34 cellular contexts compared by ENCODE assay signal in the genomic region with DNA sequence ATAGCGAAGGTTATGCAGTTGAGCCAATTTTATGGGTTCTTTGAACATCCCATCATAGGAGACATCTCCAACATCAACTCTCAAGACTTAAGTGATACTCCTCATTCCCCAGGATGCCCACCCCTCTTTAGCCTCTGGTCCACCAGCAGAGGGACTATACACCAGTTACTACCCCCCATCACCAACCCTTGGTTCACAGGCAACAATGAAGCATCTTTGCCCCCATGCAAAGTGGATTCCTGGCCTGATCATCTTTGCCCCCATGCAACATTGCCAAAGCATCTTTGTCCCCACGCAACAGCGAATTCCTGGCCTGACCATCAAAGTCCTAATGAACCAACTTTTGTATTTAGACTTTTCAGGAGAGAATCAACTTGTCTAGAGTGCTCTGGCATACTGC. TPM values are rescaled to one million over a fixed set of nuclear protein-coding genes. Genes with fewer than 3 reads are reported as not detected.
DNase-seq lines count a peak whose midpoint lies in the region; ATAC-seq and TF ChIP-seq lines count a peak whose summit lies in the region.
"Had no signal": no experiment of that assay in that cellular context is flagged by ENCODE, and none has a peak within 500 bp of the region (broad histone marks: within the 10 kb centered on the region; RNA-seq: fewer than 3 reads in every experiment).

No MANE protein-coding gene starts in this region.

- H3K4me1 Mint-ChIP-seq in activated CD8-positive, alpha-beta memory T cell treated with anti-CD3 and anti-CD28 coated beads, Interleukin-2, amount 10 ng/mL, durations not matched to agents 7 days and 5 days: peaks cover 76% of the 10 kb centered on the region
- peaks cover 86% of the 10 kb centered on the region for H3K4me1 Mint-ChIP-seq in activated T-helper 1 cell treated with anti-CD3 and anti-CD28 coated beads, Interleukin-12 subunit alpha, Interleukin-12 subunit beta, Interleukin-2, Interleukin-4 antibody, amounts not matched to agents 30 ng/mL and 10 ng/mL and 1 ng/mL, durations not matched to agents 14 hours and 24 hours and 36 hours (ENCODE audit: low read depth)
- H3K4me1 Mint-ChIP-seq in immature natural killer cell: peaks cover 62 to 69% of the 10 kb centered on the region in 2 donors

- DNase-seq in activated CD8-positive, alpha-beta memory T cell treated with anti-CD3 and anti-CD28 coated beads, Interleukin-2, amount 10 ng/mL, durations not matched to agents 7 days and 5 days: no peak
- DNase-seq in activated CD8-positive, alpha-beta memory T cell treated with anti-CD3 and anti-CD28 coated beads for 24 hours: no peak
- DNase-seq in activated T-helper 1 cell treated with anti-CD3 and anti-CD28 coated beads, Interleukin-12 subunit alpha, Interleukin-12 subunit beta, Interleukin-2, Interleukin-4 antibody, amounts not matched to agents 30 ng/mL and 10 ng/mL and 1 ng/mL, durations not matched to agents 14 hours and 24 hours and 36 hours (ENCODE audit: low spot score): no peak
- DNase-seq in immature natural killer cell (no peak), NCI-H69 (lab: John Stamatoyannopoulos, UW) (no peak), SIG-M5 (lab: John Stamatoyannopoulos, UW) (no peak), iPS-NIHi11 (ENCODE audit: low spot score) (no peak)
- DNase-seq: activated CD4-positive, alpha-beta T cell treated with anti-CD3 and anti-CD28 coated beads, Interleukin-2, amount 50 U/mL, for 4 hours; adrenal gland; AML-193; CD4-positive, CD25-positive, alpha-beta regulatory T cell; cerebellar nuclear complex; dorsolateral prefrontal cortex; esophagus squamous epithelium; foreskin keratinocyte; GOT3; head of caudate nucleus; NCI-H1694; NCI-H446 treated with DMSO at 0.1 percent for 48 hours; right lobe of liver; spleen; stimulated activated CD4-positive, alpha-beta T cell treated with anti-CD3 and anti-CD28 coated beads, Interleukin-2, amount 100 ng/mL, for 24 hours; stimulated activated CD8-positive, alpha-beta memory T cell treated with anti-CD3 and anti-CD28 coated beads, Interleukin-4, amount 100 ng/mL, for 48 hours had no signal

- H3K27ac Mint-ChIP-seq in activated CD8-positive, alpha-beta memory T cell treated with anti-CD3 and anti-CD28 coated beads, Interleukin-2, amount 10 ng/mL, durations not matched to agents 7 days and 5 days: peak overlapping the region; percentile 98
- peak overlapping the region; percentile 66 for H3K27ac Mint-ChIP-seq in activated T-helper 1 cell treated with anti-CD3 and anti-CD28 coated beads, Interleukin-12 subunit alpha, Interleukin-12 subunit beta, Interleukin-2, Interleukin-4 antibody, amounts not matched to agents 30 ng/mL and 10 ng/mL and 1 ng/mL, durations not matched to agents 14 hours and 24 hours and 36 hours
- H3K27ac Mint-ChIP-seq in immature natural killer cell: peak overlapping the region in 5 of 6 donors; percentile 8 to 83 (median 36)
- H3K27ac Mint-ChIP-seq: CD4-positive, CD25-positive, alpha-beta regulatory T cell; progenitor cell of endocrine pancreas; WTC11 had no signal

- intact Hi-C loops in activated T-helper 1 cell treated with anti-CD3 and anti-CD28 coated beads, Interleukin-12 subunit alpha, Interleukin-12 subunit beta, Interleukin-2, Interleukin-4 antibody, amounts not matched to agents 30 ng/mL and 10 ng/mL and 1 ng/mL, durations not matched to agents 14 hours and 24 hours and 36 hours (cut with micrococcal nuclease): no loop called here

- no peak for ATAC-seq in activated CD8-positive, alpha-beta memory T cell treated with anti-CD3 and anti-CD28 coated beads, Interleukin-2, amount 10 ng/mL, durations not matched to agents 7 days and 5 days
- ATAC-seq: foreskin keratinocyte, right lobe of liver, WTC11 had no signal

- H3K36me3 Mint-ChIP-seq in activated CD8-positive, alpha-beta memory T cell treated with anti-CD3 and anti-CD28 coated beads, Interleukin-2, amount 10 ng/mL, durations not matched to agents 7 days and 5 days: peaks cover 56% of the 10 kb centered on the region
- peaks cover 47% of the 10 kb centered on the region for H3K36me3 Mint-ChIP-seq in activated T-helper 1 cell treated with anti-CD3 and anti-CD28 coated beads, Interleukin-12 subunit alpha, Interleukin-12 subunit beta, Interleukin-2, Interleukin-4 antibody, amounts not matched to agents 30 ng/mL and 10 ng/mL and 1 ng/mL, durations not matched to agents 14 hours and 24 hours and 36 hours (ENCODE audit: low read depth)
- H3K36me3 Mint-ChIP-seq in immature natural killer cell: no peaks in the 10 kb centered on the region
- H3K36me3 Mint-ChIP-seq: WTC11 had no signal

- no peaks in the 10 kb centered on the region for H3K27me3 Mint-ChIP-seq in activated CD8-positive, alpha-beta memory T cell treated with anti-CD3 and anti-CD28 coated beads, Interleukin-2, amount 10 ng/mL, durations not matched to agents 7 days and 5 days
- no peaks in the 10 kb centered on the region for H3K27me3 Mint-ChIP-seq in activated T-helper 1 cell treated with anti-CD3 and anti-CD28 coated beads, Interleukin-12 subunit alpha, Interleukin-12 subunit beta, Interleukin-2, Interleukin-4 antibody, amounts not matched to agents 30 ng/mL and 10 ng/mL and 1 ng/mL, durations not matched to agents 14 hours and 24 hours and 36 hours (ENCODE audit: insufficient read depth)
- peaks cover 0 to 10% (median 3%) of the 10 kb centered on the region in 3 donors for H3K27me3 Mint-ChIP-seq in immature natural killer cell (ENCODE audit: low read depth in 3 of 3)
- H3K27me3 Mint-ChIP-seq: progenitor cell of endocrine pancreas had no signal

- H3K4me3 Mint-ChIP-seq in activated CD8-positive, alpha-beta memory T cell treated with anti-CD3 and anti-CD28 coated beads, Interleukin-2, amount 10 ng/mL, durations not matched to agents 7 days and 5 days: peak overlapping the region; percentile 33
- H3K4me3 Mint-ChIP-seq in activated T-helper 1 cell treated with anti-CD3 and anti-CD28 coated beads, Interleukin-12 subunit alpha, Interleukin-12 subunit beta, Interleukin-2, Interleukin-4 antibody, amounts not matched to agents 30 ng/mL and 10 ng/mL and 1 ng/mL, durations not matched to agents 14 hours and 24 hours and 36 hours: no peak overlapping the region
- H3K4me3 Mint-ChIP-seq in immature natural killer cell: no peak overlapping the region
- H3K4me3 Mint-ChIP-seq: IgD-negative memory B cell, WTC11 had no signal

- peak overlapping the region; percentile 15 for H3K4me3 ChIP-seq in GM12875 (ENCODE audit: low read depth, low read length)
- H3K4me3 ChIP-seq: adrenal gland, dorsolateral prefrontal cortex, esophagus squamous epithelium, right lobe of liver, spleen, tibial nerve had no signal

- TF ChIP-seq CTCF in GM12875 (IDR thresholded peaks at IDR 0.05; ENCODE audit: borderline replicate concordance, insufficient read depth, low read depth, low read length): no peak

- CTCF ChIA-PET in activated CD8-positive, alpha-beta memory T cell treated with anti-CD3 and anti-CD28 coated beads, Interleukin-2, amount 10 ng/mL, durations not matched to agents 7 days and 5 days (lab: Charles Lee): interaction anchor here (1.0 to 2.0 kb wide), 5 partner anchors 9 to 22 kb away, joined by 4 to 7 read pairs (median 5); no protein-coding TSS in a partner anchor

- no peaks in the 10 kb centered on the region for H3K9me3 Mint-ChIP-seq in activated CD8-positive, alpha-beta memory T cell treated with anti-CD3 and anti-CD28 coated beads, Interleukin-2, amount 10 ng/mL, durations not matched to agents 7 days and 5 days (ENCODE audit: low read depth)
- H3K9me3 Mint-ChIP-seq in activated T-helper 1 cell treated with anti-CD3 and anti-CD28 coated beads, Interleukin-12 subunit alpha, Interleukin-12 subunit beta, Interleukin-2, Interleukin-4 antibody, amounts not matched to agents 30 ng/mL and 10 ng/mL and 1 ng/mL, durations not matched to agents 14 hours and 24 hours and 36 hours: peaks cover 15% of the 10 kb centered on the region
- no peaks in the 10 kb centered on the region for H3K9me3 Mint-ChIP-seq in immature natural killer cell
- H3K9me3 Mint-ChIP-seq: WTC11 had no signal

RNA-seq across cellular contexts. Expression of a gene that starts 19.1 kb away (rescaled TPM):
- total RNA-seq in activated CD8-positive, alpha-beta memory T cell treated with anti-CD3 and anti-CD28 coated beads, Interleukin-2, amount 10 ng/mL, durations not matched to agents 7 days and 5 days: 100 to 1,000 TPM; 107 to 182 TPM
- total RNA-seq in activated T-helper 1 cell treated with anti-CD3 and anti-CD28 coated beads, Interleukin-12 subunit alpha, Interleukin-12 subunit beta, Interleukin-2, Interleukin-4 antibody, amounts not matched to agents 30 ng/mL and 10 ng/mL and 1 ng/mL, durations not matched to agents 14 hours and 24 hours and 36 hours: 5.6 and 6.8 TPM in 2 replicates
- polyA plus RNA-seq in immature natural killer cell: 1 to 10 TPM in 1 of 3 donors, under 1 TPM in 1, not detected in 1; 0.45 to 1.2 TPM
- total RNA-seq: A673, Daoy, foreskin keratinocyte, mesenteric fat pad, myocyte, progenitor cell of endocrine pancreas, right lobe of liver, tibial nerve, WTC11 had no signal
- polyA plus RNA-seq: adrenal gland, foreskin keratinocyte, keratinocyte had no signal

RNA-seq across cellular contexts. Expression of a gene that starts 28.1 kb away (rescaled TPM):
- total RNA-seq in activated CD8-positive, alpha-beta memory T cell treated with anti-CD3 and anti-CD28 coated beads, Interleukin-2, amount 10 ng/mL, durations not matched to agents 7 days and 5 days: 100 to 1,000 TPM; 514 to 528 TPM
- total RNA-seq in activated T-helper 1 cell treated with anti-CD3 and anti-CD28 coated beads, Interleukin-12 subunit alpha, Interleukin-12 subunit beta, Interleukin-2, Interleukin-4 antibody, amounts not matched to agents 30 ng/mL and 10 ng/mL and 1 ng/mL, durations not matched to agents 14 hours and 24 hours and 36 hours: 314 and 328 TPM in 2 replicates
- 100 to 1,000 TPM in 2 of 3 donors, 10 to 100 TPM in 1; 85.9 to 141 (median 115) TPM for polyA plus RNA-seq in immature natural killer cell

RNA-seq across cellular contexts. Expression of a gene that starts 42.6 kb away (rescaled TPM):
- 10 to 100 TPM; 71.6 to 88.5 TPM for total RNA-seq in activated CD8-positive, alpha-beta memory T cell treated with anti-CD3 and anti-CD28 coated beads, Interleukin-2, amount 10 ng/mL, durations not matched to agents 7 days and 5 days
- 42.2 and 47.4 TPM in 2 replicates for total RNA-seq in activated T-helper 1 cell treated with anti-CD3 and anti-CD28 coated beads, Interleukin-12 subunit alpha, Interleukin-12 subunit beta, Interleukin-2, Interleukin-4 antibody, amounts not matched to agents 30 ng/mL and 10 ng/mL and 1 ng/mL, durations not matched to agents 14 hours and 24 hours and 36 hours
- 1 to 10 TPM in 2 of 3 donors, not detected in 1; 2.4 to 4.4 TPM for polyA plus RNA-seq in immature natural killer cell

RNA-seq across cellular contexts. Expression of a gene that starts 53.4 kb away (rescaled TPM):
- not detected for total RNA-seq in activated CD8-positive, alpha-beta memory T cell treated with anti-CD3 and anti-CD28 coated beads, Interleukin-2, amount 10 ng/mL, durations not matched to agents 7 days and 5 days
- not detected in 2 replicates for total RNA-seq in activated T-helper 1 cell treated with anti-CD3 and anti-CD28 coated beads, Interleukin-12 subunit alpha, Interleukin-12 subunit beta, Interleukin-2, Interleukin-4 antibody, amounts not matched to agents 30 ng/mL and 10 ng/mL and 1 ng/mL, durations not matched to agents 14 hours and 24 hours and 36 hours
- polyA plus RNA-seq in immature natural killer cell: not detected
- total RNA-seq: A673; adrenal gland; CD4-positive, CD25-positive, alpha-beta regulatory T cell; Daoy; dorsolateral prefrontal cortex; esophagus squamous epithelium; foreskin keratinocyte; liver; mesenteric fat pad; myocyte; progenitor cell of endocrine pancreas; right lobe of liver; spleen; tibial nerve; WTC11 had no signal
- polyA plus RNA-seq: adrenal gland; CD4-positive, CD25-positive, alpha-beta regulatory T cell; foreskin keratinocyte; IgD-negative memory B cell; keratinocyte; liver; spleen had no signal

Comparison
In these comparisons a context has a peak if more than half of its experiments do, and no peak if none do; other contexts are left out.
1. H3K27ac Mint-ChIP-seq: peak in every context shown above with its lines; median percentile 98 in activated CD8-positive, alpha-beta memory T cell treated with anti-CD3 and anti-CD28 coated beads, Interleukin-2, amount 10 ng/mL, durations not matched to agents 7 days and 5 days; 66 in activated T-helper 1 cell treated with anti-CD3 and anti-CD28 coated beads, Interleukin-12 subunit alpha, Interleukin-12 subunit beta, Interleukin-2, Interleukin-4 antibody, amounts not matched to agents 30 ng/mL and 10 ng/mL and 1 ng/mL, durations not matched to agents 14 hours and 24 hours and 36 hours; 36 in immature natural killer cell.
2. RNA of a gene that starts 19.1 kb away (total RNA-seq): 107 to 182 TPM in activated CD8-positive, alpha-beta memory T cell treated with anti-CD3 and anti-CD28 coated beads, Interleukin-2, amount 10 ng/mL, durations not matched to agents 7 days and 5 days; 5.6 to 6.8 TPM in activated T-helper 1 cell treated with anti-CD3 and anti-CD28 coated beads, Interleukin-12 subunit alpha, Interleukin-12 subunit beta, Interleukin-2, Interleukin-4 antibody, amounts not matched to agents 30 ng/mL and 10 ng/mL and 1 ng/mL, durations not matched to agents 14 hours and 24 hours and 36 hours; every median in the first group is over 10 times any median in the second.